Comparison of ENCODE assay signal across 1 cellular context in genomic region chr2:47322106-47322505, GRCh38. TPM values are rescaled to one million over a fixed set of nuclear protein-coding genes. Genes with fewer than 3 reads are reported as not detected.
"Had no signal": no experiment of that assay in that cellular context is flagged by ENCODE, and none has a peak within 500 bp of the region (broad histone marks: within the 10 kb centered on the region; RNA-seq: fewer than 3 reads in every experiment).

No MANE protein-coding gene starts in this region.

RNA-seq across cellular contexts. Expression of gene EPCAM, which starts 47.0 kb away (rescaled TPM):
- total RNA-seq: osteoblast had no signal
